In the genomic region with DNA sequence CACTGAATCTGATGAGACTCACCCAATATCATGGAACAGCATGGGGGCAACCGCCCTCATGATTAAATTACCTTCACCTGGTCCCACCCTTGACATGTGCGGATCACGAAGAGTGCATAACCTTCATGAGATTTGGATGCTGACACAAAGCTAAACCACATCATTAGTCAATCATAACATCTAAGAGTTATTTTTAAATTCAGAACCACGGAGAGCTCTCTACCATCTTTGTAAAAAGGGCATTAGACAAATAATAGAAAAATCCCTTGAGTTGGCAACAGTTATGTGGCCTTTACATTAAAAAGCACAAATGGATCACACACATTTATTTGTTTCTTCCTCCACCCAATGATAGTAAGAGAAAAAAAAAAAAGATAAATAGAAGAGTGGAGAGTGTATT, we compare ENCODE assay signal across 17 cellular contexts.
DNase-seq lines count a peak whose midpoint lies in the region; ATAC-seq and TF ChIP-seq lines count a peak whose summit lies in the region.
"Had no signal": no experiment of that assay in that cellular context is flagged by ENCODE, and none has a peak within 500 bp of the region (broad histone marks: within the 10 kb centered on the region; RNA-seq: fewer than 3 reads in every experiment).

No MANE protein-coding gene starts in this region.

- no peak overlapping the region for H2BK12ac ChIP-seq in neuronal stem cell (ENCODE audit: low read length)

- H3K18ac ChIP-seq in neuronal stem cell (ENCODE audit: low read length), result no peak overlapping the region

- H3K9ac ChIP-seq in liver (ENCODE audit: low read depth in 1 of 2, low read length in 2 of 2), result no peak overlapping the region
- no peak overlapping the region for H3K9ac ChIP-seq in neuronal stem cell (ENCODE audit: low read depth, low read length, poor library complexity)
- H3K9ac ChIP-seq: BLaER1 treated with 17β-estradiol and CSF1 and Interleukin-3, amounts not matched to agents 10 nM and 100 nM had no signal

- H3K27me3 ChIP-seq in liver (ENCODE audit: control insufficient read depth in 4 of 4, insufficient read depth in 4 of 4, low read length in 3 of 4) (no peaks in the 10 kb centered on the region), right lobe of liver (no peaks in the 10 kb centered on the region), neuronal stem cell (ENCODE audit: control insufficient read depth in 3 of 3, insufficient read depth in 3 of 3, low read depth in 1 of 3, low read length in 3 of 3) (no peaks in the 10 kb centered on the region)
- H3K27me3 ChIP-seq: BLaER1 treated with 17β-estradiol and CSF1 and Interleukin-3, amounts not matched to agents 10 nM and 100 nM had no signal

- no peak for TF ChIP-seq CTCF in liver (IDR thresholded peaks at IDR 0.05; ENCODE audit: low read depth, low read length, missing input control)
- TF ChIP-seq CTCF in right lobe of liver (IDR thresholded peaks at IDR 0.05), result no peak
- TF ChIP-seq CTCF in epithelial cell of esophagus (IDR thresholded peaks at IDR 0.05; ENCODE audit: insufficient read depth, low read depth, low read length, missing control alignments), result no peak

- no peak for TF ChIP-seq RAD21 in liver (IDR thresholded peaks at IDR 0.05)

- H3K14ac ChIP-seq in neuronal stem cell (ENCODE audit: low read length), result no peak overlapping the region

- H4K8ac ChIP-seq in neuronal stem cell (ENCODE audit: low read depth, low read length), result no peak overlapping the region

- H3K4me3 ChIP-seq in liver (ENCODE audit: low read depth in 1 of 3, low read length in 3 of 3) (no peak overlapping the region), right lobe of liver (no peak overlapping the region), epithelial cell of esophagus (ENCODE audit: low read length) (no peak overlapping the region), neuronal stem cell (ENCODE audit: low read length in 2 of 2) (no peak overlapping the region)
- H3K4me3 ChIP-seq: A549; BLaER1 treated with 17β-estradiol and CSF1 and Interleukin-3, amounts not matched to agents 10 nM and 100 nM had no signal

- H2BK15ac ChIP-seq in neuronal stem cell (ENCODE audit: low read length), result no peak overlapping the region

- CTCF ChIA-PET in HEK293T (lab: Yijun Ruan, JAX), result no interaction called here

- H2AFZ ChIP-seq in neuronal stem cell (ENCODE audit: low read length), result no peak overlapping the region

- H3K27ac ChIP-seq in liver (ENCODE audit: low read depth in 1 of 2, low read length in 2 of 2), result no peak overlapping the region
- no peak overlapping the region for H3K27ac ChIP-seq in right lobe of liver
- no peak overlapping the region for H3K27ac ChIP-seq in neuronal stem cell (replicated peaks; ENCODE audit: low read length)
- H3K27ac ChIP-seq: 22Rv1; A549; BLaER1 treated with 17β-estradiol and CSF1 and Interleukin-3, amounts not matched to agents 10 nM and 100 nM; C4-2B had no signal

- POLR2A ChIA-PET in HEK293T (lab: Yijun Ruan, JAX), result no interaction called here

- no peak for TF ChIP-seq POLR2A in right lobe of liver (IDR thresholded peaks at IDR 0.05)

- H3K4me2 ChIP-seq in neuronal stem cell (ENCODE audit: insufficient read depth, low read length, poor library complexity, severe bottlenecking), result no peak overlapping the region
- H3K4me2 ChIP-seq: A549; BLaER1 treated with 17β-estradiol and CSF1 and Interleukin-3, amounts not matched to agents 10 nM and 100 nM had no signal

- no peaks in the 10 kb centered on the region for H3K79me1 ChIP-seq in neuronal stem cell (ENCODE audit: low read depth, low read length)

- H3K9me3 ChIP-seq in liver (ENCODE audit: control insufficient read depth in 4 of 4, low read length in 3 of 4) (no peaks in the 10 kb centered on the region), right lobe of liver (no peaks in the 10 kb centered on the region), neuronal stem cell (replicated peaks in 1 of 2; ENCODE audit: control insufficient read depth in 2 of 2, insufficient read depth in 1 of 2, low read depth in 1 of 2, low read length in 2 of 2) (no peaks in the 10 kb centered on the region)
- H3K9me3 ChIP-seq: A549; BLaER1 treated with 17β-estradiol and CSF1 and Interleukin-3, amounts not matched to agents 10 nM and 100 nM; Caco-2 had no signal

- H2AK5ac ChIP-seq in neuronal stem cell (ENCODE audit: low read depth, low read length), result no peak overlapping the region

- H2BK5ac ChIP-seq in neuronal stem cell (ENCODE audit: low read length), result no peak overlapping the region

- H3K4me1 ChIP-seq in liver (ENCODE audit: control insufficient read depth in 4 of 4, insufficient read depth in 4 of 4, low read length in 3 of 4) (no peaks in the 10 kb centered on the region), right lobe of liver (no peaks in the 10 kb centered on the region), neuronal stem cell (ENCODE audit: control insufficient read depth in 2 of 2, insufficient read depth in 1 of 2, low read depth in 1 of 2, low read length in 2 of 2) (no peaks in the 10 kb centered on the region)
- H3K4me1 ChIP-seq: A549; BLaER1 treated with 17β-estradiol and CSF1 and Interleukin-3, amounts not matched to agents 10 nM and 100 nM; Caco-2 had no signal

- H3K36me3 ChIP-seq in liver (ENCODE audit: control insufficient read depth in 4 of 4, insufficient read depth in 3 of 4, low read depth in 1 of 4, low read length in 3 of 4), result no peaks in the 10 kb centered on the region
- no peaks in the 10 kb centered on the region for H3K36me3 ChIP-seq in right lobe of liver
- H3K36me3 ChIP-seq in neuronal stem cell (replicated peaks in 1 of 2; ENCODE audit: control insufficient read depth in 2 of 2, insufficient read depth in 2 of 2, low read length in 2 of 2), result no peaks in the 10 kb centered on the region
- H3K36me3 ChIP-seq: BLaER1 treated with 17β-estradiol and CSF1 and Interleukin-3, amounts not matched to agents 10 nM and 100 nM had no signal

- no peak for ATAC-seq in right lobe of liver
- ATAC-seq: A549; CD8-positive, alpha-beta T cell had no signal

- 58% methylated on average over 4 of the region's 4 CpGs for WGBS in liver
- no CpG with 5 or more reads among the region's 4 CpGs for WGBS in right lobe of liver (ENCODE audit: insufficient coverage, low coverage, low lambda C conversion rate, missing lambda C conversion rate)
- no CpG with 5 or more reads among the region's 4 CpGs for WGBS in neuronal stem cell (ENCODE audit: extremely low coverage in 2 of 2, insufficient read length in 2 of 2, insufficient replicate concordance in 1 of 2), 2 donors

- intact Hi-C loops in right lobe of liver (cut with DNase I), result no loop called here

- no peak overlapping the region for H3K23ac ChIP-seq in neuronal stem cell (ENCODE audit: low read depth, low read length, poor library complexity)

- no peak for DNase-seq in right lobe of liver
- DNase-seq in epithelial cell of esophagus (ENCODE audit: low read depth), result peak; percentile 6
- DNase-seq in neuronal stem cell (ENCODE audit: low spot score), result peak; percentile 3
- no peak for DNase-seq in HEK293T (ENCODE audit: extremely low spot score)
- no peak for DNase-seq in NCI-H2107 (lab: John Stamatoyannopoulos, UW)
- DNase-seq: AML-193; Caco-2; Calu3; CD4-positive, alpha-beta T cell; CD8-positive, alpha-beta T cell; DMS79 treated with DMSO at 0.1 percent for 48 hours; GF-D8 had no signal

- no peak overlapping the region for H4K91ac ChIP-seq in neuronal stem cell (ENCODE audit: low read depth, low read length, poor library complexity)

- H2BK120ac ChIP-seq in neuronal stem cell (ENCODE audit: low read depth, low read length), result no peak overlapping the region

- H3K4ac ChIP-seq in neuronal stem cell (ENCODE audit: low read length), result no peak overlapping the region

TF ChIP-seq in HEK293T, 16 proteins besides CTCF, POLR2A, EP300 and RAD21:
- no peak for TF ChIP-seq SUZ12 (IDR thresholded peaks at IDR 0.05)
- no peak for TF ChIP-seq FOXK2 (IDR thresholded peaks at IDR 0.05)
- TF ChIP-seq CTBP1 (IDR thresholded peaks at IDR 0.05; ENCODE audit: borderline replicate concordance), result no peak
- TF ChIP-seq FOXM1 (IDR thresholded peaks at IDR 0.05; ENCODE audit: borderline replicate concordance), result no peak
- TF ChIP-seq, protein P1, sequence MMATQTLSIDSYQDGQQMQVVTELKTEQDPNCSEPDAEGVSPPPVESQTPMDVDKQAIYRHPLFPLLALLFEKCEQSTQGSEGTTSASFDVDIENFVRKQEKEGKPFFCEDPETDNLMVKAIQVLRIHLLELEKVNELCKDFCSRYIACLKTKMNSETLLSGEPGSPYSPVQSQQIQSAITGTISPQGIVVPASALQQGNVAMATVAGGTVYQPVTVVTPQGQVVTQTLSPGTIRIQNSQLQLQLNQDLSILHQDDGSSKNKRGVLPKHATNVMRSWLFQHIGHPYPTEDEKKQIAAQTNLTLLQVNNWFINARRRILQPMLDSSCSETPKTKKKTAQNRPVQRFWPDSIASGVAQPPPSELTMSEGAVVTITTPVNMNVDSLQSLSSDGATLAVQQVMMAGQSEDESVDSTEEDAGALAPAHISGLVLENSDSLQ (IDR thresholded peaks at IDR 0.05), result no peak
- TF ChIP-seq ARNT (IDR thresholded peaks at IDR 0.05), result no peak
- no peak for TF ChIP-seq LEF1 (IDR thresholded peaks at IDR 0.05; ENCODE audit: borderline replicate concordance)

Comparison
In these comparisons a context has a peak if more than half of its experiments do, and no peak if none do; other contexts are left out.
1. DNase-seq: peak in epithelial cell of esophagus (single experiment) and neuronal stem cell (single experiment); none in right lobe of liver (0 of 3), HEK293T (single experiment) and NCI-H2107 (single experiment).